Comparison of ENCODE assay signal across 8 cellular contexts in genomic region chr12:104276192-104277131, GRCh38. TPM values are rescaled to one million over a fixed set of nuclear protein-coding genes. Genes with fewer than 3 reads are reported as not detected.
DNase-seq lines count a peak whose midpoint lies in the region; ATAC-seq and TF ChIP-seq lines count a peak whose summit lies in the region.

No MANE protein-coding gene starts in this region.

- H2AFZ ChIP-seq in Karpas-422 (ENCODE audit: low read length) (peak overlapping the region; percentile 90), SU-DHL-6 (ENCODE audit: low read depth, low read length, severe bottlenecking) (peak overlapping the region; percentile 68)

- no peaks in the 10 kb centered on the region for H3F3A ChIP-seq in SU-DHL-6 (ENCODE audit: insufficient read depth)

- peaks cover 0 to 16% (median 0%) of the 10 kb centered on the region in 11 experiments; a peak in 5 of 22 replicates for H3K9me3 ChIP-seq in BLaER1 treated with 17β-estradiol and CSF1 and Interleukin-3, amounts not matched to agents 10 nM and 100 nM (replicated peaks in 1 of 11)
- H3K9me3 ChIP-seq in Karpas-422 (ENCODE audit: low read length), result no peaks in the 10 kb centered on the region
- no peaks in the 10 kb centered on the region for H3K9me3 ChIP-seq in SU-DHL-6 (ENCODE audit: insufficient read depth, low read length)

- H3K79me2 ChIP-seq in Karpas-422 (ENCODE audit: low read length) (no peaks in the 10 kb centered on the region), SU-DHL-6 (ENCODE audit: insufficient read depth, low read length) (no peaks in the 10 kb centered on the region)

- H3K9me2 ChIP-seq in Karpas-422 (replicated peaks; ENCODE audit: insufficient read depth, low read length) (no peaks in the 10 kb centered on the region), SU-DHL-6 (replicated peaks; ENCODE audit: insufficient read depth, low read length) (no peaks in the 10 kb centered on the region)

- no peaks in the 10 kb centered on the region for H3K36me3 ChIP-seq in BLaER1 treated with 17β-estradiol and CSF1 and Interleukin-3, amounts not matched to agents 10 nM and 100 nM
- H3K36me3 ChIP-seq in Karpas-422 (ENCODE audit: insufficient read depth, low read length), result no peaks in the 10 kb centered on the region
- no peaks in the 10 kb centered on the region for H3K36me3 ChIP-seq in SU-DHL-6 (ENCODE audit: low read length)

- DNase-seq in Karpas-422, result peak; percentile 76
- no peak for DNase-seq in left lobe of liver (ENCODE audit: low spot score)
- no peak for DNase-seq in effector CD4-positive, alpha-beta T cell
- DNase-seq in amniotic stem cell (lab: John Stamatoyannopoulos, UW), result no peak
- no peak for DNase-seq in NCI-H146 (lab: John Stamatoyannopoulos, UW)

- no peak for TF ChIP-seq CTCF in SU-DHL-6 (IDR thresholded peaks at IDR 0.05; ENCODE audit: insufficient read depth, low read length, poor library complexity, severe bottlenecking)

- H3K27ac ChIP-seq in BLaER1 treated with 17β-estradiol and CSF1 and Interleukin-3, amounts not matched to agents 10 nM and 100 nM, result peak overlapping the region in 8 of 11 experiments; percentile 12 to 68 (median 50); a peak in 13 of 22 replicates
- peak overlapping the region; percentile 75 for H3K27ac ChIP-seq in Karpas-422 (ENCODE audit: low read length)
- no peak overlapping the region for H3K27ac ChIP-seq in SU-DHL-6 (ENCODE audit: low read depth, low read length)

- H3K9ac ChIP-seq in BLaER1 treated with 17β-estradiol and CSF1 and Interleukin-3, amounts not matched to agents 10 nM and 100 nM, result peak overlapping the region in 8 of 11 experiments; percentile 4 to 71 (median 40); a peak in 11 of 22 replicates
- H3K9ac ChIP-seq in Karpas-422 (ENCODE audit: low read length) (peak overlapping the region; percentile 59), SU-DHL-6 (ENCODE audit: low read length) (peak overlapping the region; percentile 16; the same call in 1 of the 2 replicates)

- H3K27me3 ChIP-seq in BLaER1 treated with 17β-estradiol and CSF1 and Interleukin-3, amounts not matched to agents 10 nM and 100 nM, result no peaks in the 10 kb centered on the region
- H3K27me3 ChIP-seq in Karpas-422 (ENCODE audit: low read length) (no peaks in the 10 kb centered on the region), SU-DHL-6 (ENCODE audit: low read length) (no peaks in the 10 kb centered on the region)

- peak overlapping the region; percentile 69 to 96 (median 84) for H3K4me2 ChIP-seq in BLaER1 treated with 17β-estradiol and CSF1 and Interleukin-3, amounts not matched to agents 10 nM and 100 nM
- H3K4me2 ChIP-seq in Karpas-422 (ENCODE audit: low read depth, low read length, poor library complexity, severe bottlenecking) (peak overlapping the region; percentile 87), SU-DHL-6 (ENCODE audit: low read depth, low read length, poor library complexity, severe bottlenecking) (peak overlapping the region; percentile 62)

- ATAC-seq in GM19043 (IDR thresholded peaks at IDR 0.05; ENCODE audit: low read depth, unreplicated experiment) (peak; percentile 82), left lobe of liver (peak; percentile 52)

- H3K4me1 ChIP-seq in BLaER1 treated with 17β-estradiol and CSF1 and Interleukin-3, amounts not matched to agents 10 nM and 100 nM, result peaks cover 24 to 74% (median 58%) of the 10 kb centered on the region in 10 experiments
- H3K4me1 ChIP-seq in Karpas-422 (ENCODE audit: low read length), result peaks cover 20% of the 10 kb centered on the region

- no peaks in the 10 kb centered on the region for H4K20me1 ChIP-seq in BLaER1 treated with 17β-estradiol and CSF1 and Interleukin-3, amounts not matched to agents 10 nM and 100 nM
- H4K20me1 ChIP-seq in Karpas-422 (ENCODE audit: insufficient read depth, low read depth, low read length) (no peaks in the 10 kb centered on the region), SU-DHL-6 (ENCODE audit: low read depth, low read length) (no peaks in the 10 kb centered on the region)

- peak overlapping the region in 8 of 10 experiments; percentile 16 to 51 (median 26); a peak in 10 of 20 replicates for H3K4me3 ChIP-seq in BLaER1 treated with 17β-estradiol and CSF1 and Interleukin-3, amounts not matched to agents 10 nM and 100 nM
- peak overlapping the region; percentile 61 for H3K4me3 ChIP-seq in Karpas-422 (ENCODE audit: low read length)
- H3K4me3 ChIP-seq in SU-DHL-6 (ENCODE audit: insufficient read depth, low read length, poor library complexity, severe bottlenecking), result peak overlapping the region; percentile 20

RNA-seq across cellular contexts. Expression of gene EID3, which starts 27.1 kb away (rescaled TPM):
- total RNA-seq in Karpas-422 (2014; rRNA removed; shearing (Covaris generic); ENCODE audit: low replicate concordance), result 1.5 and 2.7 TPM in 2 replicates
- total RNA-seq in left lobe of liver, result 1.4 TPM
